ENCODE assay signal across 8 cellular contexts in the genomic region with DNA sequence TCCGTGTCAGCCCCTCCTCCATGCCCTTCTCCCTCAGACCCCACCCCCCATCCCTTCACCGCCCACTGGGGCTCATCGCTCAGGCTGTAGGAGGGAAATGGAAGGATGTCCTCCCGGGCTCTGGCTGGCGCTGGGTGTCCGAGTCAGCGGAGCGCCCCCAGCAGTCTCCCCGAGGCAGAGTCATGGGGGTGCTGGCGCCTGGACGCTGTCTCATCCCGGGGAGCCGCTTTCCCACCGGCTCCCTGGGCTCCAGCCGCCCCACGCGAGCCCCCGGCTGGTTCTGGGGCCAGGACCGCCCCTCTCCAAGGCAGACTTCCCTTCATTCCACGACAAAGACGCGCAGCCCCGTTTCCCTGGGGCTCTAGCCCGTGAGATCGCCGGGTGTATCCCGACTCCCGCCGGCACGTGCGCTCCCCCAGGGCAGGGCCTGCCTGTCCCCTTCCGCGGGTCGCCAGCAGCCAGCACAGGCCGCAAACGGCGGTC. TPM values are rescaled to one million over a fixed set of nuclear protein-coding genes. Genes with fewer than 3 reads are reported as not detected.
DNase-seq lines count a peak whose midpoint lies in the region; ATAC-seq, FAIRE-seq and TF ChIP-seq lines count a peak whose summit lies in the region.

No MANE protein-coding gene starts in this region.

- TF ChIP-seq CTCF in 22Rv1 (IDR thresholded peaks at IDR 0.05) = no peak
- TF ChIP-seq CTCF in breast epithelium (IDR thresholded peaks at IDR 0.05) = no peak
- TF ChIP-seq CTCF in spleen (IDR thresholded peaks at IDR 0.05 in 8 of 11, conservative IDR thresholded peaks at IDR 0.05 in 3 of 11) = no peak

- no peaks in the 10 kb centered on the region for H3K27me3 ChIP-seq in breast epithelium
- H3K27me3 ChIP-seq in spleen (replicated peaks in 1 of 7) = peaks cover 0 to 29% (median 11%) of the 10 kb centered on the region in 7 donors

- H3K4me1 ChIP-seq in breast epithelium (peaks cover 14 to 24% of the 10 kb centered on the region in 2 donors), spleen (peaks cover 19 to 78% (median 45%) of the 10 kb centered on the region in 6 donors)

- H3K9me3 ChIP-seq in breast epithelium (no peaks in the 10 kb centered on the region), spleen (no peaks in the 10 kb centered on the region)

- peak; percentile 92 for FAIRE-seq in G401.6 (lab: Jason Lieb, UNC)

- peak; percentile 11 for ATAC-seq in HG02885 (IDR thresholded peaks at IDR 0.05; ENCODE audit: poor library complexity, unreplicated experiment)

- DNase-seq in breast epithelium (ENCODE audit: low spot score in 2 of 2) (no peak), iris pigment epithelial cell (ENCODE audit: low read depth) (peak; percentile 62), spleen (no peak), NCI-H2029 treated with DMSO at 0.1 percent for 48 hours (lab: John Stamatoyannopoulos, UW) (no peak)

- intact Hi-C loops in breast epithelium (cut with DNase I; ENCODE audit: low total_unique reads) (no loop called here), spleen (cut with DNase I; ENCODE audit: low total_unique reads) (no loop called here)

- H3K27ac ChIP-seq in 22Rv1 = peak overlapping the region; percentile 98
- peak overlapping the region; percentile 75 to 88 for H3K27ac ChIP-seq in breast epithelium
- peak overlapping the region; percentile 83 to 93 (median 90) for H3K27ac ChIP-seq in spleen

- H3K36me3 ChIP-seq in breast epithelium (no peaks in the 10 kb centered on the region), spleen (peaks cover 0 to 17% (median 0%) of the 10 kb centered on the region in 6 donors)

- 0 to 1% (median 0%) methylated on average over 13 to 37 of the region's 37 CpGs for WGBS in spleen, 5 donors

- H3K4me3 ChIP-seq in breast epithelium (peak overlapping the region; percentile 64 to 79 (median 76)), spleen (peak overlapping the region; percentile 64 to 91 (median 82))

- TF ChIP-seq POLR2A in breast epithelium (IDR thresholded peaks at IDR 0.05) (no peak), spleen (IDR thresholded peaks at IDR 0.05) (no peak)

TF ChIP-seq in PFSK-1, 5 proteins besides CTCF, POLR2A, EP300 and RAD21:
- TF ChIP-seq POLR2AphosphoS5 (IDR thresholded peaks at IDR 0.05; ENCODE audit: low read depth, low read length) = peak; percentile 53; the same call in 1 of the 2 replicates
- TF ChIP-seq TAF1 (IDR thresholded peaks at IDR 0.05; ENCODE audit: borderline replicate concordance, insufficient read depth, low read length) = no peak

RNA-seq across cellular contexts. Expression of gene ANTKMT, which starts 0.4 kb away (rescaled TPM):
- 33.6 TPM for polyA plus RNA-seq in PFSK-1 (2012; ENCODE audit: insufficient read length, low read depth)
- total RNA-seq in breast epithelium (10 to 100 TPM; 29.9 to 35.7 (median 30.4) TPM), spleen (10 to 100 TPM; 28.6 to 40.9 (median 36.4) TPM)
- 10 to 100 TPM; 49.9 to 77.2 (median 63.4) TPM for polyA plus RNA-seq in spleen

RNA-seq across cellular contexts. Expression of gene METRN, which starts 5.6 kb away (rescaled TPM):
- polyA plus RNA-seq in PFSK-1 (2012; ENCODE audit: insufficient read length, low read depth) = 156 TPM
- total RNA-seq in breast epithelium = 10 to 100 TPM; 23.6 to 30.2 (median 24.3) TPM
- total RNA-seq in spleen = 10 to 100 TPM in 5 of 7 donors, 1 to 10 TPM in 2; 7.2 to 20.2 (median 12.8) TPM
- 10 to 100 TPM; 15.6 to 31.9 (median 30.4) TPM for polyA plus RNA-seq in spleen

RNA-seq across cellular contexts. Expression of gene CCDC78, which starts 5.7 kb away (rescaled TPM):
- polyA plus RNA-seq in PFSK-1 (2012; ENCODE audit: insufficient read length, low read depth) = 11.0 TPM
- total RNA-seq in breast epithelium (1 to 10 TPM in 2 of 3 donors, under 1 TPM in 1; 0.48 to 2.9 (median 2.6) TPM), spleen (10 to 100 TPM in 1 of 7 donors, 1 to 10 TPM in 6; 2.9 to 11.9 (median 6.3) TPM)
- 10 to 100 TPM; 12.0 to 23.7 (median 13.9) TPM for polyA plus RNA-seq in spleen

RNA-seq across cellular contexts. Expression of gene HAGHL, which starts 6.4 kb away (rescaled TPM):
- 67.8 TPM for polyA plus RNA-seq in PFSK-1 (2012; ENCODE audit: insufficient read length, low read depth)
- total RNA-seq in breast epithelium (1 to 10 TPM; 4.3 to 7.5 (median 5.1) TPM), spleen (10 to 100 TPM in 6 of 7 donors, 1 to 10 TPM in 1; 7.7 to 25.8 (median 17.6) TPM)
- 10 to 100 TPM; 25.7 to 75.8 (median 32.5) TPM for polyA plus RNA-seq in spleen

RNA-seq across cellular contexts. Expression of gene FBXL16, which starts 14.9 kb away (rescaled TPM):
- 29.7 TPM for polyA plus RNA-seq in PFSK-1 (2012; ENCODE audit: insufficient read length, low read depth)
- 1 to 10 TPM in 2 of 3 donors, not detected in 1; 2.6 to 4.2 TPM for total RNA-seq in breast epithelium
- total RNA-seq in spleen = 1 to 10 TPM in 6 of 7 donors, under 1 TPM in 1; 0.98 to 2.6 (median 2.0) TPM
- polyA plus RNA-seq in spleen = 1 to 10 TPM in 2 of 3 donors, under 1 TPM in 1; 0.48 to 1.1 (median 1.0) TPM
